ENCODE assay signal across 1 cellular context in the genomic region with DNA sequence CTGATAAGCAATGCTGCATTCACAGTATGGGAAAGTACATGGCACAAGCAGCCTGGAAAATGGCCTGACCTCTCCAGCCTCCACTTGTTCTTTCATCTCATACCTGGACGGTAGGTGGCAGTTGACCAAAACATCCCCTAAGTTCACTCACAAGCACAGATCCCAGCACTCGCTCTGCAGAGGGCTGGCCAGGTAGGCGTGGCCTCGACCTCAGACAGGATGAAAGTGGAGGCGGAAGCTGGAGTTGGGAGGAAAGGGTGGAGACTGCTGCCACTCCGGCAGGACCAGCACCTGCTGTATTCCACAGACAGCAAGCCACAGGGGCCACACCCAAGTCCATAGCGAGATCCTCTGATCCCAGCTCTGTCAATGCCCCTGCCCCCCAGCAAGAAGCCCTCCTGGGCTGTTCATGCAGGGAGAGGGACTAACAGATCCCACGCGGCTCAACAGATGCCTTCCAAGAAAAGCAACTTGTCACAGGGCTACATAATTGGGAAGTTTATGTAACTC.
TF ChIP-seq lines count a peak whose summit lies in the region.

No MANE protein-coding gene starts in this region.

TF ChIP-seq in HepG2, 621 proteins besides CTCF, POLR2A, EP300 and RAD21 (continued from another document and continues in another):
- TF ChIP-seq, protein P1, sequence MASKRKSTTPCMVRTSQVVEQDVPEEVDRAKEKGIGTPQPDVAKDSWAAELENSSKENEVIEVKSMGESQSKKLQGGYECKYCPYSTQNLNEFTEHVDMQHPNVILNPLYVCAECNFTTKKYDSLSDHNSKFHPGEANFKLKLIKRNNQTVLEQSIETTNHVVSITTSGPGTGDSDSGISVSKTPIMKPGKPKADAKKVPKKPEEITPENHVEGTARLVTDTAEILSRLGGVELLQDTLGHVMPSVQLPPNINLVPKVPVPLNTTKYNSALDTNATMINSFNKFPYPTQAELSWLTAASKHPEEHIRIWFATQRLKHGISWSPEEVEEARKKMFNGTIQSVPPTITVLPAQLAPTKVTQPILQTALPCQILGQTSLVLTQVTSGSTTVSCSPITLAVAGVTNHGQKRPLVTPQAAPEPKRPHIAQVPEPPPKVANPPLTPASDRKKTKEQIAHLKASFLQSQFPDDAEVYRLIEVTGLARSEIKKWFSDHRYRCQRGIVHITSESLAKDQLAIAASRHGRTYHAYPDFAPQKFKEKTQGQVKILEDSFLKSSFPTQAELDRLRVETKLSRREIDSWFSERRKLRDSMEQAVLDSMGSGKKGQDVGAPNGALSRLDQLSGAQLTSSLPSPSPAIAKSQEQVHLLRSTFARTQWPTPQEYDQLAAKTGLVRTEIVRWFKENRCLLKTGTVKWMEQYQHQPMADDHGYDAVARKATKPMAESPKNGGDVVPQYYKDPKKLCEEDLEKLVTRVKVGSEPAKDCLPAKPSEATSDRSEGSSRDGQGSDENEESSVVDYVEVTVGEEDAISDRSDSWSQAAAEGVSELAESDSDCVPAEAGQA (IDR thresholded peaks at IDR 0.05; ENCODE audit: low read depth), result no peak
- TF ChIP-seq, protein P1 (CRISPR knock-in tag; IDR thresholded peaks at IDR 0.05; ENCODE audit: borderline replicate concordance), result no peak
- TF ChIP-seq, protein P2, sequence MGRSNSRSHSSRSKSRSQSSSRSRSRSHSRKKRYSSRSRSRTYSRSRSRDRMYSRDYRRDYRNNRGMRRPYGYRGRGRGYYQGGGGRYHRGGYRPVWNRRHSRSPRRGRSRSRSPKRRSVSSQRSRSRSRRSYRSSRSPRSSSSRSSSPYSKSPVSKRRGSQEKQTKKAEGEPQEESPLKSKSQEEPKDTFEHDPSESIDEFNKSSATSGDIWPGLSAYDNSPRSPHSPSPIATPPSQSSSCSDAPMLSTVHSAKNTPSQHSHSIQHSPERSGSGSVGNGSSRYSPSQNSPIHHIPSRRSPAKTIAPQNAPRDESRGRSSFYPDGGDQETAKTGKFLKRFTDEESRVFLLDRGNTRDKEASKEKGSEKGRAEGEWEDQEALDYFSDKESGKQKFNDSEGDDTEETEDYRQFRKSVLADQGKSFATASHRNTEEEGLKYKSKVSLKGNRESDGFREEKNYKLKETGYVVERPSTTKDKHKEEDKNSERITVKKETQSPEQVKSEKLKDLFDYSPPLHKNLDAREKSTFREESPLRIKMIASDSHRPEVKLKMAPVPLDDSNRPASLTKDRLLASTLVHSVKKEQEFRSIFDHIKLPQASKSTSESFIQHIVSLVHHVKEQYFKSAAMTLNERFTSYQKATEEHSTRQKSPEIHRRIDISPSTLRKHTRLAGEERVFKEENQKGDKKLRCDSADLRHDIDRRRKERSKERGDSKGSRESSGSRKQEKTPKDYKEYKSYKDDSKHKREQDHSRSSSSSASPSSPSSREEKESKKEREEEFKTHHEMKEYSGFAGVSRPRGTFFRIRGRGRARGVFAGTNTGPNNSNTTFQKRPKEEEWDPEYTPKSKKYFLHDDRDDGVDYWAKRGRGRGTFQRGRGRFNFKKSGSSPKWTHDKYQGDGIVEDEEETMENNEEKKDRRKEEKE (IDR thresholded peaks at IDR 0.05), result no peak
- TF ChIP-seq REL (CRISPR knock-in tag; conservative IDR thresholded peaks at IDR 0.05), result no peak
- TF ChIP-seq, protein P3, sequence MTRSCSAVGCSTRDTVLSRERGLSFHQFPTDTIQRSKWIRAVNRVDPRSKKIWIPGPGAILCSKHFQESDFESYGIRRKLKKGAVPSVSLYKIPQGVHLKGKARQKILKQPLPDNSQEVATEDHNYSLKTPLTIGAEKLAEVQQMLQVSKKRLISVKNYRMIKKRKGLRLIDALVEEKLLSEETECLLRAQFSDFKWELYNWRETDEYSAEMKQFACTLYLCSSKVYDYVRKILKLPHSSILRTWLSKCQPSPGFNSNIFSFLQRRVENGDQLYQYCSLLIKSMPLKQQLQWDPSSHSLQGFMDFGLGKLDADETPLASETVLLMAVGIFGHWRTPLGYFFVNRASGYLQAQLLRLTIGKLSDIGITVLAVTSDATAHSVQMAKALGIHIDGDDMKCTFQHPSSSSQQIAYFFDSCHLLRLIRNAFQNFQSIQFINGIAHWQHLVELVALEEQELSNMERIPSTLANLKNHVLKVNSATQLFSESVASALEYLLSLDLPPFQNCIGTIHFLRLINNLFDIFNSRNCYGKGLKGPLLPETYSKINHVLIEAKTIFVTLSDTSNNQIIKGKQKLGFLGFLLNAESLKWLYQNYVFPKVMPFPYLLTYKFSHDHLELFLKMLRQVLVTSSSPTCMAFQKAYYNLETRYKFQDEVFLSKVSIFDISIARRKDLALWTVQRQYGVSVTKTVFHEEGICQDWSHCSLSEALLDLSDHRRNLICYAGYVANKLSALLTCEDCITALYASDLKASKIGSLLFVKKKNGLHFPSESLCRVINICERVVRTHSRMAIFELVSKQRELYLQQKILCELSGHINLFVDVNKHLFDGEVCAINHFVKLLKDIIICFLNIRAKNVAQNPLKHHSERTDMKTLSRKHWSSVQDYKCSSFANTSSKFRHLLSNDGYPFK (CRISPR knock-in tag; IDR thresholded peaks at IDR 0.05; ENCODE audit: borderline replicate concordance), result peak; percentile 82; the same call in 1 of the 2 replicates
- peak; percentile 78 for TF ChIP-seq TEAD3 (CRISPR knock-in tag; optimal IDR thresholded peaks at IDR 0.05; ENCODE audit: borderline replicate concordance)
- no peak for TF ChIP-seq IKZF1 (IDR thresholded peaks at IDR 0.05)
- TF ChIP-seq PCBP2 (optimal IDR thresholded peaks at IDR 0.05; ENCODE audit: low read depth, low read length, poor library complexity, severe bottlenecking), result no peak
- no peak for TF ChIP-seq ISX (CRISPR knock-in tag; conservative IDR thresholded peaks at IDR 0.05)
- TF ChIP-seq PHF5A (CRISPR knock-in tag; IDR thresholded peaks at IDR 0.05; ENCODE audit: low read depth, unreplicated experiment), result peak; percentile 73
- TF ChIP-seq, protein P4, sequence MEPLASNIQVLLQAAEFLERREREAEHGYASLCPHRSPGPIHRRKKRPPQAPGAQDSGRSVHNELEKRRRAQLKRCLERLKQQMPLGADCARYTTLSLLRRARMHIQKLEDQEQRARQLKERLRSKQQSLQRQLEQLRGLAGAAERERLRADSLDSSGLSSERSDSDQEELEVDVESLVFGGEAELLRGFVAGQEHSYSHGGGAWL (CRISPR knock-in tag; IDR thresholded peaks at IDR 0.05), result no peak
- no peak for TF ChIP-seq LCORL (IDR thresholded peaks at IDR 0.05)
- peak; percentile 85 for TF ChIP-seq LCORL (CRISPR knock-in tag; IDR thresholded peaks at IDR 0.05)
- TF ChIP-seq ZSCAN12 (CRISPR knock-in tag; IDR thresholded peaks at IDR 0.05), result no peak
- TF ChIP-seq ZNF446 (CRISPR knock-in tag; IDR thresholded peaks at IDR 0.05), result no peak
- TF ChIP-seq, protein P5, sequence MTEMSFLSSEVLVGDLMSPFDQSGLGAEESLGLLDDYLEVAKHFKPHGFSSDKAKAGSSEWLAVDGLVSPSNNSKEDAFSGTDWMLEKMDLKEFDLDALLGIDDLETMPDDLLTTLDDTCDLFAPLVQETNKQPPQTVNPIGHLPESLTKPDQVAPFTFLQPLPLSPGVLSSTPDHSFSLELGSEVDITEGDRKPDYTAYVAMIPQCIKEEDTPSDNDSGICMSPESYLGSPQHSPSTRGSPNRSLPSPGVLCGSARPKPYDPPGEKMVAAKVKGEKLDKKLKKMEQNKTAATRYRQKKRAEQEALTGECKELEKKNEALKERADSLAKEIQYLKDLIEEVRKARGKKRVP (CRISPR knock-in tag; IDR thresholded peaks at IDR 0.05), result no peak
- TF ChIP-seq ARHGAP35 (CRISPR knock-in tag; IDR thresholded peaks at IDR 0.05; ENCODE audit: borderline replicate concordance), result no peak
- TF ChIP-seq NONO (IDR thresholded peaks at IDR 0.05), result no peak
- 0 out of 2 replicates have a peak, but pooled peaks have one; percentile 53 for TF ChIP-seq NONO (CRISPR knock-in tag; conservative IDR thresholded peaks at IDR 0.05)
- no peak for TF ChIP-seq JDP2 (CRISPR knock-in tag; IDR thresholded peaks at IDR 0.05; ENCODE audit: borderline replicate concordance)
- no peak for TF ChIP-seq KLF15 (CRISPR knock-in tag; IDR thresholded peaks at IDR 0.05; ENCODE audit: borderline replicate concordance)
- TF ChIP-seq ZNF326 (CRISPR knock-in tag; IDR thresholded peaks at IDR 0.05; ENCODE audit: borderline replicate concordance), result no peak
- TF ChIP-seq ISL2 (CRISPR knock-in tag; IDR thresholded peaks at IDR 0.05), result no peak
- TF ChIP-seq, protein P6, sequence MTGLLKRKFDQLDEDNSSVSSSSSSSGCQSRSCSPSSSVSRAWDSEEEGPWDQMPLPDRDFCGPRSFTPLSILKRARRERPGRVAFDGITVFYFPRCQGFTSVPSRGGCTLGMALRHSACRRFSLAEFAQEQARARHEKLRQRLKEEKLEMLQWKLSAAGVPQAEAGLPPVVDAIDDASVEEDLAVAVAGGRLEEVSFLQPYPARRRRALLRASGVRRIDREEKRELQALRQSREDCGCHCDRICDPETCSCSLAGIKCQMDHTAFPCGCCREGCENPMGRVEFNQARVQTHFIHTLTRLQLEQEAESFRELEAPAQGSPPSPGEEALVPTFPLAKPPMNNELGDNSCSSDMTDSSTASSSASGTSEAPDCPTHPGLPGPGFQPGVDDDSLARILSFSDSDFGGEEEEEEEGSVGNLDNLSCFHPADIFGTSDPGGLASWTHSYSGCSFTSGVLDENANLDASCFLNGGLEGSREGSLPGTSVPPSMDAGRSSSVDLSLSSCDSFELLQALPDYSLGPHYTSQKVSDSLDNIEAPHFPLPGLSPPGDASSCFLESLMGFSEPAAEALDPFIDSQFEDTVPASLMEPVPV (CRISPR knock-in tag; IDR thresholded peaks at IDR 0.05), result no peak
- 0 out of 2 replicates have a peak, but pooled peaks have one; percentile 68 for TF ChIP-seq ZNF614 (CRISPR knock-in tag; IDR thresholded peaks at IDR 0.05; ENCODE audit: borderline replicate concordance)
- TF ChIP-seq ZNF235 (CRISPR knock-in tag; IDR thresholded peaks at IDR 0.05; ENCODE audit: borderline replicate concordance), result no peak
- TF ChIP-seq MAFF (IDR thresholded peaks at IDR 0.05; ENCODE audit: low read depth, low read length), result no peak
- no peak for TF ChIP-seq FIP1L1 (IDR thresholded peaks at IDR 0.05; ENCODE audit: borderline replicate concordance, insufficient read depth, low read depth, low read length)
- TF ChIP-seq KAT2B (IDR thresholded peaks at IDR 0.05; ENCODE audit: borderline replicate concordance, low read depth, low read length), result no peak
- TF ChIP-seq, protein P7, sequence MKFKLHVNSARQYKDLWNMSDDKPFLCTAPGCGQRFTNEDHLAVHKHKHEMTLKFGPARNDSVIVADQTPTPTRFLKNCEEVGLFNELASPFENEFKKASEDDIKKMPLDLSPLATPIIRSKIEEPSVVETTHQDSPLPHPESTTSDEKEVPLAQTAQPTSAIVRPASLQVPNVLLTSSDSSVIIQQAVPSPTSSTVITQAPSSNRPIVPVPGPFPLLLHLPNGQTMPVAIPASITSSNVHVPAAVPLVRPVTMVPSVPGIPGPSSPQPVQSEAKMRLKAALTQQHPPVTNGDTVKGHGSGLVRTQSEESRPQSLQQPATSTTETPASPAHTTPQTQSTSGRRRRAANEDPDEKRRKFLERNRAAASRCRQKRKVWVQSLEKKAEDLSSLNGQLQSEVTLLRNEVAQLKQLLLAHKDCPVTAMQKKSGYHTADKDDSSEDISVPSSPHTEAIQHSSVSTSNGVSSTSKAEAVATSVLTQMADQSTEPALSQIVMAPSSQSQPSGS (CRISPR knock-in tag; IDR thresholded peaks at IDR 0.05), result peak; percentile 74; the same call in 1 of the 2 replicates
- no peak for TF ChIP-seq ZNF335 (CRISPR knock-in tag; IDR thresholded peaks at IDR 0.05)
- TF ChIP-seq, protein P8, sequence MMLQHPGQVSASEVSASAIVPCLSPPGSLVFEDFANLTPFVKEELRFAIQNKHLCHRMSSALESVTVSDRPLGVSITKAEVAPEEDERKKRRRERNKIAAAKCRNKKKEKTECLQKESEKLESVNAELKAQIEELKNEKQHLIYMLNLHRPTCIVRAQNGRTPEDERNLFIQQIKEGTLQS (CRISPR knock-in tag; IDR thresholded peaks at IDR 0.05), result no peak
- TF ChIP-seq, protein P9, sequence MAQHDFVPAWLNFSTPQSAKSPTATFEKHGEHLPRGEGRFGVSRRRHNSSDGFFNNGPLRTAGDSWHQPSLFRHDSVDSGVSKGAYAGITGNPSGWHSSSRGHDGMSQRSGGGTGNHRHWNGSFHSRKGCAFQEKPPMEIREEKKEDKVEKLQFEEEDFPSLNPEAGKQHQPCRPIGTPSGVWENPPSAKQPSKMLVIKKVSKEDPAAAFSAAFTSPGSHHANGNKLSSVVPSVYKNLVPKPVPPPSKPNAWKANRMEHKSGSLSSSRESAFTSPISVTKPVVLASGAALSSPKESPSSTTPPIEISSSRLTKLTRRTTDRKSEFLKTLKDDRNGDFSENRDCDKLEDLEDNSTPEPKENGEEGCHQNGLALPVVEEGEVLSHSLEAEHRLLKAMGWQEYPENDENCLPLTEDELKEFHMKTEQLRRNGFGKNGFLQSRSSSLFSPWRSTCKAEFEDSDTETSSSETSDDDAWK (CRISPR knock-in tag; IDR thresholded peaks at IDR 0.05), result no peak
- TF ChIP-seq, protein P10, sequence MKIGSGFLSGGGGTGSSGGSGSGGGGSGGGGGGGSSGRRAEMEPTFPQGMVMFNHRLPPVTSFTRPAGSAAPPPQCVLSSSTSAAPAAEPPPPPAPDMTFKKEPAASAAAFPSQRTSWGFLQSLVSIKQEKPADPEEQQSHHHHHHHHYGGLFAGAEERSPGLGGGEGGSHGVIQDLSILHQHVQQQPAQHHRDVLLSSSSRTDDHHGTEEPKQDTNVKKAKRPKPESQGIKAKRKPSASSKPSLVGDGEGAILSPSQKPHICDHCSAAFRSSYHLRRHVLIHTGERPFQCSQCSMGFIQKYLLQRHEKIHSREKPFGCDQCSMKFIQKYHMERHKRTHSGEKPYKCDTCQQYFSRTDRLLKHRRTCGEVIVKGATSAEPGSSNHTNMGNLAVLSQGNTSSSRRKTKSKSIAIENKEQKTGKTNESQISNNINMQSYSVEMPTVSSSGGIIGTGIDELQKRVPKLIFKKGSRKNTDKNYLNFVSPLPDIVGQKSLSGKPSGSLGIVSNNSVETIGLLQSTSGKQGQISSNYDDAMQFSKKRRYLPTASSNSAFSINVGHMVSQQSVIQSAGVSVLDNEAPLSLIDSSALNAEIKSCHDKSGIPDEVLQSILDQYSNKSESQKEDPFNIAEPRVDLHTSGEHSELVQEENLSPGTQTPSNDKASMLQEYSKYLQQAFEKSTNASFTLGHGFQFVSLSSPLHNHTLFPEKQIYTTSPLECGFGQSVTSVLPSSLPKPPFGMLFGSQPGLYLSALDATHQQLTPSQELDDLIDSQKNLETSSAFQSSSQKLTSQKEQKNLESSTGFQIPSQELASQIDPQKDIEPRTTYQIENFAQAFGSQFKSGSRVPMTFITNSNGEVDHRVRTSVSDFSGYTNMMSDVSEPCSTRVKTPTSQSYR (CRISPR knock-in tag; IDR thresholded peaks at IDR 0.05; ENCODE audit: borderline replicate concordance), result no peak
- TF ChIP-seq ZNF207 (IDR thresholded peaks at IDR 0.05; ENCODE audit: borderline replicate concordance), result no peak
- peak; percentile 80; the same call in 1 of the 2 replicates for TF ChIP-seq TBX2 (CRISPR knock-in tag; IDR thresholded peaks at IDR 0.05; ENCODE audit: borderline replicate concordance)
